ENCODE assay signal across 22 cellular contexts in genomic region chr17:64060331-64060730, GRCh38. TPM values are rescaled to one million over a fixed set of nuclear protein-coding genes. Genes with fewer than 3 reads are reported as not detected.
A peak's percentile ranks its signal among the peaks of the same experiment; 100 is the strongest.
DNase-seq lines count a peak whose midpoint lies in the region; ATAC-seq and TF ChIP-seq lines count a peak whose summit lies in the region.
"Had no signal": no experiment of that assay in that cellular context is flagged by ENCODE, and none has a peak within 500 bp of the region (broad histone marks: within the 10 kb centered on the region; RNA-seq: fewer than 3 reads in every experiment).

No MANE protein-coding gene starts in this region.

- no peaks in the 10 kb centered on the region for H4K20me1 ChIP-seq in hepatocyte (ENCODE audit: insufficient read depth, poor library complexity, severe bottlenecking)

- H3K9me3 Mint-ChIP-seq in T-helper 1 cell treated with Interleukin-12 subunit alpha and Interleukin-12 subunit beta and Interleukin-4 antibody, amounts not matched to agents 30 μg/mL and 1 μg/mL, for 36 hours, result no peaks in the 10 kb centered on the region
- H3K9me3 Mint-ChIP-seq in CD8-positive, alpha-beta memory T cell, result no peaks in the 10 kb centered on the region
- no peaks in the 10 kb centered on the region for H3K9me3 Mint-ChIP-seq in activated CD4-positive, alpha-beta memory T cell treated with anti-CD3 and anti-CD28 coated beads, Interleukin-2, amount 10 ng/mL, durations not matched to agents 7 days and 5 days
- H3K9me3 Mint-ChIP-seq: memory B cell, nephron had no signal

- H3K27ac Mint-ChIP-seq in T-helper 1 cell treated with Interleukin-12 subunit alpha and Interleukin-12 subunit beta and Interleukin-4 antibody, amounts not matched to agents 30 μg/mL and 1 μg/mL, for 36 hours, result peak overlapping the region; percentile 78
- H3K27ac Mint-ChIP-seq in CD8-positive, alpha-beta memory T cell, result peak overlapping the region; percentile 78 to 98 (median 94)
- peak overlapping the region; percentile 61 for H3K27ac Mint-ChIP-seq in activated CD4-positive, alpha-beta memory T cell treated with anti-CD3 and anti-CD28 coated beads, Interleukin-2, amount 10 ng/mL, durations not matched to agents 7 days and 5 days
- H3K27ac Mint-ChIP-seq: B cell, memory B cell had no signal

- H3K4me3 ChIP-seq in CD8-positive, alpha-beta memory T cell (ENCODE audit: low read length), result no peak overlapping the region
- H3K4me3 ChIP-seq in hepatocyte, result no peak overlapping the region
- no peak overlapping the region for H3K4me3 ChIP-seq in transverse colon
- H3K4me3 ChIP-seq: Peyer's patch, psoas muscle, tibial artery had no signal

- WGBS in hepatocyte (ENCODE audit: low lambda C conversion rate, missing lambda C conversion rate), result 92% methylated on average over 5 of the region's 5 CpGs
- WGBS in transverse colon (ENCODE audit: low coverage in 1 of 2), 2 donors, result 74 to 75% methylated on average over 5 of the region's 5 CpGs

- TF ChIP-seq CTCF in hepatocyte (IDR thresholded peaks at IDR 0.05; ENCODE audit: poor library complexity), result no peak
- no peak for TF ChIP-seq CTCF in transverse colon (IDR thresholded peaks at IDR 0.05)

- no peak for DNase-seq in T-helper 1 cell
- no peak for DNase-seq in CD8-positive, alpha-beta memory T cell
- no peak for DNase-seq in activated CD4-positive, alpha-beta memory T cell treated with anti-CD3 and anti-CD28 coated beads, Interleukin-2, amount 10 ng/mL, durations not matched to agents 7 days and 5 days
- DNase-seq in hepatocyte (ENCODE audit: low spot score), result no peak
- no peak for DNase-seq in transverse colon
- DNase-seq in sciatic nerve (ENCODE audit: low spot score), result no peak
- DNase-seq: aorta, DMS 273 treated with DMSO at 0.1 percent for 48 hours, GF-D8, hippocampal formation, NCI-H774, Peyer's patch, psoas muscle, SK-N-SH, tibial artery had no signal

- in situ Hi-C loops in transverse colon (cut with MboI; ENCODE audit: low pct_ligation_motif_present in 1 of 4, low pct_unique_long_range_greater_than_20kb in 1 of 4, low sequenced_read_pairs in 3 of 4), result loop anchor here in 2 of 4 donors (10.0 to 25.0 kb wide), 2 partner anchors 74 to 227 kb away; partner anchors contain the start of gene ERN1 (in 2 of the 2)

- no peaks in the 10 kb centered on the region for H3K9me2 ChIP-seq in hepatocyte (replicated peaks; ENCODE audit: insufficient read depth)
- H3K9me2 ChIP-seq: SK-N-SH had no signal

- H3K4me3 Mint-ChIP-seq in T-helper 1 cell treated with Interleukin-12 subunit alpha and Interleukin-12 subunit beta and Interleukin-4 antibody, amounts not matched to agents 30 μg/mL and 1 μg/mL, for 36 hours, result peak overlapping the region; percentile 9
- H3K4me3 Mint-ChIP-seq in CD8-positive, alpha-beta memory T cell, result peak overlapping the region; percentile 15 to 95 (median 60)
- H3K4me3 Mint-ChIP-seq in activated CD4-positive, alpha-beta memory T cell treated with anti-CD3 and anti-CD28 coated beads, Interleukin-2, amount 10 ng/mL, durations not matched to agents 7 days and 5 days, result no peak overlapping the region
- H3K4me3 Mint-ChIP-seq: B cell, memory B cell, nephron had no signal

- H3K9me3 ChIP-seq in CD8-positive, alpha-beta memory T cell (ENCODE audit: low read length), result no peaks in the 10 kb centered on the region
- H3K9me3 ChIP-seq in hepatocyte (ENCODE audit: low read depth) (no peaks in the 10 kb centered on the region), transverse colon (no peaks in the 10 kb centered on the region)
- H3K9me3 ChIP-seq: Peyer's patch, psoas muscle, SK-N-SH, tibial artery had no signal

- no peaks in the 10 kb centered on the region for H3K27me3 ChIP-seq in CD8-positive, alpha-beta memory T cell (ENCODE audit: insufficient read depth, low read length, poor library complexity, severe bottlenecking)
- no peaks in the 10 kb centered on the region for H3K27me3 ChIP-seq in hepatocyte
- no peaks in the 10 kb centered on the region for H3K27me3 ChIP-seq in transverse colon
- H3K27me3 ChIP-seq: Peyer's patch, tibial artery had no signal

- no peak overlapping the region for H2AFZ ChIP-seq in hepatocyte

- peaks cover 43% of the 10 kb centered on the region for H3K36me3 ChIP-seq in CD8-positive, alpha-beta memory T cell (ENCODE audit: insufficient read depth, low read length)
- no peaks in the 10 kb centered on the region for H3K36me3 ChIP-seq in hepatocyte (replicated peaks; ENCODE audit: insufficient read depth, low read depth)
- peaks cover 0 to 19% (median 5%) of the 10 kb centered on the region in 4 donors for H3K36me3 ChIP-seq in transverse colon

- peak overlapping the region; percentile 1 for H3K27ac ChIP-seq in CD8-positive, alpha-beta memory T cell (ENCODE audit: low read depth, low read length)
- peak overlapping the region; percentile 37 for H3K27ac ChIP-seq in hepatocyte
- H3K27ac ChIP-seq in transverse colon, result peak overlapping the region in 1 of 4 donors; percentile 24
- H3K27ac ChIP-seq: 22Rv1, psoas muscle, tibial artery had no signal

- H3K27me3 Mint-ChIP-seq in T-helper 1 cell treated with Interleukin-12 subunit alpha and Interleukin-12 subunit beta and Interleukin-4 antibody, amounts not matched to agents 30 μg/mL and 1 μg/mL, for 36 hours (ENCODE audit: low read depth), result no peaks in the 10 kb centered on the region
- peaks cover 0 to 1% of the 10 kb centered on the region in 2 donors for H3K27me3 Mint-ChIP-seq in CD8-positive, alpha-beta memory T cell
- no peaks in the 10 kb centered on the region for H3K27me3 Mint-ChIP-seq in activated CD4-positive, alpha-beta memory T cell treated with anti-CD3 and anti-CD28 coated beads, Interleukin-2, amount 10 ng/mL, durations not matched to agents 7 days and 5 days
- H3K27me3 Mint-ChIP-seq: B cell, memory B cell had no signal

- ATAC-seq in GM19455 (IDR thresholded peaks at IDR 0.05; ENCODE audit: unreplicated experiment) (no peak), sciatic nerve (no peak)
- ATAC-seq: psoas muscle had no signal

- H3K36me3 Mint-ChIP-seq in T-helper 1 cell treated with Interleukin-12 subunit alpha and Interleukin-12 subunit beta and Interleukin-4 antibody, amounts not matched to agents 30 μg/mL and 1 μg/mL, for 36 hours (ENCODE audit: low read depth), result peaks cover 71% of the 10 kb centered on the region
- peaks cover 38 to 91% (median 44%) of the 10 kb centered on the region in 3 donors for H3K36me3 Mint-ChIP-seq in CD8-positive, alpha-beta memory T cell
- peaks cover 98% of the 10 kb centered on the region for H3K36me3 Mint-ChIP-seq in activated CD4-positive, alpha-beta memory T cell treated with anti-CD3 and anti-CD28 coated beads, Interleukin-2, amount 10 ng/mL, durations not matched to agents 7 days and 5 days (ENCODE audit: low read depth)

- CTCF ChIA-PET in CD8-positive, alpha-beta memory T cell (lab: Charles Lee), result interaction anchor here (0.9 to 2.3 kb wide), 5 partner anchors 10 to 73 kb away, joined by 3 to 7 read pairs (median 6); no protein-coding TSS in a partner anchor
- CTCF ChIA-PET in activated CD4-positive, alpha-beta memory T cell treated with anti-CD3 and anti-CD28 coated beads, Interleukin-2, amount 10 ng/mL, durations not matched to agents 7 days and 5 days (lab: Charles Lee), result interaction anchor here (0.5 to 4.8 kb wide), 4 partner anchors 42 to 351 kb away, joined by 3 to 92 read pairs (median 4); partner anchors contain the start of gene ERN1

- TF ChIP-seq EP300 in transverse colon (IDR thresholded peaks at IDR 0.05; ENCODE audit: low read depth), result no peak

- H3K4me2 ChIP-seq in hepatocyte, result no peak overlapping the region
- H3K4me2 ChIP-seq: SK-N-SH had no signal

- POLR2A ChIA-PET in CD8-positive, alpha-beta memory T cell (lab: Charles Lee), result no interaction called here
- POLR2A ChIA-PET in activated CD4-positive, alpha-beta memory T cell treated with anti-CD3 and anti-CD28 coated beads, Interleukin-2, amount 10 ng/mL, durations not matched to agents 7 days and 5 days (lab: Charles Lee), result interaction anchor here (1.0 to 9.6 kb wide), 7 partner anchors 10 to 85 kb away, joined by 3 to 85 read pairs (median 5); partner anchors contain the start of gene ICAM2

- peaks cover 74% of the 10 kb centered on the region for H3K4me1 Mint-ChIP-seq in T-helper 1 cell treated with Interleukin-12 subunit alpha and Interleukin-12 subunit beta and Interleukin-4 antibody, amounts not matched to agents 30 μg/mL and 1 μg/mL, for 36 hours (ENCODE audit: low read depth)
- peaks cover 81 to 91% (median 89%) of the 10 kb centered on the region in 3 donors for H3K4me1 Mint-ChIP-seq in CD8-positive, alpha-beta memory T cell
- H3K4me1 Mint-ChIP-seq in activated CD4-positive, alpha-beta memory T cell treated with anti-CD3 and anti-CD28 coated beads, Interleukin-2, amount 10 ng/mL, durations not matched to agents 7 days and 5 days, result peaks cover 95% of the 10 kb centered on the region

- no peak for TF ChIP-seq POLR2A in transverse colon (IDR thresholded peaks at IDR 0.05)

- H3K4me1 ChIP-seq in CD8-positive, alpha-beta memory T cell (ENCODE audit: insufficient read depth, low read length), result peaks cover 83% of the 10 kb centered on the region
- H3K4me1 ChIP-seq in hepatocyte (ENCODE audit: insufficient read depth) (peaks cover 5% of the 10 kb centered on the region), transverse colon (peaks cover 0 to 16% (median 6%) of the 10 kb centered on the region in 4 donors)
- H3K4me1 ChIP-seq: psoas muscle, tibial artery had no signal

- no peaks in the 10 kb centered on the region for H3K79me2 ChIP-seq in hepatocyte

- intact Hi-C loops in transverse colon (cut with DNase I; ENCODE audit: low total_unique reads) (loop anchor here (10.0 kb wide), 1 partner anchor 74 kb away; the partner anchor contains the start of gene ERN1), sciatic nerve (cut with DNase I) (loop anchor here (10.0 kb wide), 1 partner anchor 74 kb away; the partner anchor contains the start of gene ERN1)

RNA-seq across cellular contexts. Expression of gene ICAM2, which starts 39.9 kb away (rescaled TPM):
- 10 to 100 TPM; 77.4 to 80.7 TPM for total RNA-seq in CD8-positive, alpha-beta memory T cell
- 301 TPM for polyA plus RNA-seq in CD8-positive, alpha-beta memory T cell
- total RNA-seq in activated CD4-positive, alpha-beta memory T cell treated with anti-CD3 and anti-CD28 coated beads, Interleukin-2, amount 10 ng/mL, durations not matched to agents 7 days and 5 days, result 100 to 1,000 TPM; 118 to 122 TPM
- total RNA-seq in hepatocyte (6.0 and 8.4 TPM in 2 replicates), transverse colon (10 to 100 TPM in 1 of 4 donors, 1 to 10 TPM in 2, not detected in 1; 6.4 to 24.3 (median 9.3) TPM), sciatic nerve (38.2 TPM)
- 2.7 and 3.4 TPM in 2 replicates for polyA plus RNA-seq in hepatocyte
- total RNA-seq: MCF 10A had no signal
